In the genomic region with DNA sequence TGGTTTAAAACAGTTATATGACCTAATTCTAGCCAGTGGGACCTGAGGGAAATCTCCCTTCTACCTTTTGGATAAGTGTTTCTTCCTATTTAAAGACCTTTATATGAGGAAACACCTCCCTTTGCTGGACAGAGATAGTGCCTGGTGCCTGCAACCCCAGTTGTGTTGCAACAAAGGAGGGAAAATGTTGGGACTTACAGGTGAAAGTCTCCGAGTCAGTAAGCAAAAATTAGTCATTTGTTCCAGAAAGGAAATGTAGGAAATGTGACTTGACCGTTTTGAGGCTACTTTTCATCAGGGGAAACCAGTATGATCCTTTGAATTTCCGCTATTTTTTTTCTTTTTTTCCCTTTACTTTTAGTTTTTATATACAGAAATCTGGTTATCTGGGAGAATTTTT, we compare ENCODE assay signal across 28 cellular contexts.
A peak's percentile ranks its signal among the peaks of the same experiment; 100 is the strongest.
DNase-seq lines count a peak whose midpoint lies in the region; ATAC-seq, FAIRE-seq and TF ChIP-seq lines count a peak whose summit lies in the region.
"Had no signal": no experiment of that assay in that cellular context is flagged by ENCODE, and none has a peak within 500 bp of the region (broad histone marks: within the 10 kb centered on the region; RNA-seq: fewer than 3 reads in every experiment).

No MANE protein-coding gene starts in this region.

- no TSS peak for BruUV-seq in Panc1 (replicated peaks; lab: Mats Ljungman, UMichigan)
- BruUV-seq in endothelial cell of umbilical vein (replicated peaks; lab: Mats Ljungman, UMichigan): no TSS peak

- TF ChIP-seq CTCF in Panc1 (IDR thresholded peaks at IDR 0.05) (no peak), endothelial cell of umbilical vein (IDR thresholded peaks at IDR 0.05; ENCODE audit: extremely low read depth in 1 of 2, insufficient read depth in 1 of 2, low read depth in 1 of 2, low read length in 2 of 2) (no peak), osteoblast (IDR thresholded peaks at IDR 0.05; ENCODE audit: extremely low read depth, low read depth, low read length) (no peak), GM13977 (IDR thresholded peaks at IDR 0.05; ENCODE audit: extremely low read depth, insufficient read depth, missing control alignments) (no peak)

- CTCF ChIA-PET in Panc1 (lab: Charles Lee) (no interaction called here), endothelial cell of umbilical vein (lab: Charles Lee) (no interaction called here)

- H3K4me3 ChIP-seq in Panc1 (ENCODE audit: low read depth in 2 of 2, low read length in 2 of 2): no peak overlapping the region
- H3K4me3 ChIP-seq in endothelial cell of umbilical vein (replicated peaks in 1 of 3; ENCODE audit: insufficient read depth in 1 of 3, low read depth in 1 of 3, low read length in 3 of 3): no peak overlapping the region
- H3K4me3 ChIP-seq in osteoblast (ENCODE audit: insufficient read depth, low read length): no peak overlapping the region
- H3K4me3 ChIP-seq: BLaER1, GM23248, K562 had no signal

- H3K4me1 ChIP-seq in Panc1 (ENCODE audit: control insufficient read depth, insufficient read depth, low read length): no peaks in the 10 kb centered on the region
- H3K4me1 ChIP-seq in endothelial cell of umbilical vein (ENCODE audit: control insufficient read depth, extremely low read depth, insufficient read depth, low read length): peaks cover 14% of the 10 kb centered on the region
- H3K4me1 ChIP-seq in osteoblast (ENCODE audit: insufficient read depth, low read length): no peaks in the 10 kb centered on the region

- H3K79me2 ChIP-seq in endothelial cell of umbilical vein (ENCODE audit: control insufficient read depth, insufficient read depth, low read length) (no peaks in the 10 kb centered on the region), osteoblast (ENCODE audit: insufficient read depth, low read length) (no peaks in the 10 kb centered on the region)

- no peak overlapping the region for H2AFZ ChIP-seq in endothelial cell of umbilical vein (ENCODE audit: low read depth, low read length)
- H2AFZ ChIP-seq in osteoblast (ENCODE audit: low read length): peak overlapping the region; percentile 16
- H2AFZ ChIP-seq: GM23248 had no signal

- no peak overlapping the region for H3K9ac ChIP-seq in endothelial cell of umbilical vein (replicated peaks; ENCODE audit: extremely low read depth, insufficient read depth, low read length)
- H3K9ac ChIP-seq: BLaER1, GM23248 had no signal

- in situ Hi-C loops in Panc1 (cut with HindIII; ENCODE audit: low pct_unique_long_range_greater_than_20kb, low sequenced_read_pairs) (no loop called here), GM13977 (cut with MboI; ENCODE audit: low pct_unique_long_range_greater_than_20kb, low sequenced_read_pairs, unreplicated experiment) (no loop called here)

- no peak for ATAC-seq in Panc1
- ATAC-seq: K562 had no signal

- DNase-seq in H54 (ENCODE audit: insufficient read length, low spot score): no peak
- DNase-seq in Panc1 (ENCODE audit: low read depth, low spot score): no peak
- DNase-seq in endothelial cell of umbilical vein (ENCODE audit: low read depth, low spot score): peak; percentile 80
- no peak for DNase-seq in osteoblast (ENCODE audit: insufficient read length, low spot score, missing footprints)
- no peak for DNase-seq in GM12891 (ENCODE audit: insufficient read length, low spot score)
- DNase-seq in germinal center (ENCODE audit: low spot score): no peak
- no peak for DNase-seq in GM13977 (ENCODE audit: low spot score)
- DNase-seq: CD4-positive, CD25-positive, alpha-beta regulatory T cell; GM23248; H9; HFFc6; Kasumi-1; MV-4-11; NCI-H1105; NCI-H1436 treated with DMSO at 0.1 percent for 48 hours; NCI-H1930; NCI-H2107; NCI-H446; NCI-H526; NCI-H82; NK-92 treated with Interleukin-12 subunit alpha and Interleukin-12 subunit beta, amount 100 ng/mL, for 24 hours; SHP77 had no signal

- H3K9me3 ChIP-seq in Panc1 (ENCODE audit: control insufficient read depth, insufficient read depth, low read depth, low read length) (peaks cover 51% of the 10 kb centered on the region; the same call in 1 of the 2 replicates), endothelial cell of umbilical vein (replicated peaks; ENCODE audit: control insufficient read depth, insufficient read depth, low read length) (no peaks in the 10 kb centered on the region), osteoblast (ENCODE audit: low read depth, low read length) (no peaks in the 10 kb centered on the region)
- H3K9me3 ChIP-seq: BLaER1 had no signal

- TF ChIP-seq POLR2A in H54 (IDR thresholded peaks at IDR 0.05; ENCODE audit: low read depth, low read length): no peak
- TF ChIP-seq POLR2A in endothelial cell of umbilical vein (IDR thresholded peaks at IDR 0.05; ENCODE audit: low read depth, low read length): no peak
- TF ChIP-seq POLR2A in GM12891 (IDR thresholded peaks at IDR 0.05; ENCODE audit: low read depth, low read length): no peak

- H3K27me3 ChIP-seq in Panc1 (ENCODE audit: control insufficient read depth, insufficient read depth, low read length) (no peaks in the 10 kb centered on the region), endothelial cell of umbilical vein (ENCODE audit: control insufficient read depth in 2 of 2, insufficient read depth in 2 of 2, low read length in 2 of 2) (no peaks in the 10 kb centered on the region), osteoblast (ENCODE audit: insufficient read depth, low read length) (no peaks in the 10 kb centered on the region)
- H3K27me3 ChIP-seq: BLaER1 had no signal

- POLR2A ChIA-PET in Panc1 (lab: Charles Lee): no interaction called here
- POLR2A ChIA-PET in endothelial cell of umbilical vein (lab: Charles Lee): no interaction called here

- peak overlapping the region; percentile 30 for H3K4me2 ChIP-seq in endothelial cell of umbilical vein (ENCODE audit: insufficient read depth, low read length)
- H3K4me2 ChIP-seq in osteoblast (ENCODE audit: insufficient read depth, low read length): no peak overlapping the region
- H3K4me2 ChIP-seq: BLaER1 had no signal

- H3K36me3 ChIP-seq in Panc1 (ENCODE audit: control insufficient read depth, insufficient read depth, low read length) (no peaks in the 10 kb centered on the region), endothelial cell of umbilical vein (ENCODE audit: control insufficient read depth in 2 of 2, extremely low read depth in 1 of 2, insufficient read depth in 2 of 2, low read length in 2 of 2) (no peaks in the 10 kb centered on the region), osteoblast (ENCODE audit: insufficient read depth, low read length) (no peaks in the 10 kb centered on the region)
- H3K36me3 ChIP-seq: BLaER1 had no signal

- H3K27ac ChIP-seq in Panc1 (ENCODE audit: low read length) (peak overlapping the region; percentile 12; the same call in 1 of the 2 replicates), endothelial cell of umbilical vein (ENCODE audit: insufficient read depth, low read depth, low read length) (peak overlapping the region; percentile 5), osteoblast (ENCODE audit: low read depth, low read length) (no peak overlapping the region)
- H3K27ac ChIP-seq: BLaER1, GM23248, RWPE1 had no signal

- dilution Hi-C loops in endothelial cell of umbilical vein (cut with MboI; ENCODE audit: extremely low pct_ligation_motif_present, low sequenced_read_pairs): no loop called here

- H4K20me1 ChIP-seq in endothelial cell of umbilical vein (replicated peaks; ENCODE audit: control insufficient read depth, extremely low read depth, insufficient read depth, low read length) (no peaks in the 10 kb centered on the region), osteoblast (ENCODE audit: insufficient read depth, low read length) (no peaks in the 10 kb centered on the region)
- H4K20me1 ChIP-seq: BLaER1 had no signal

- intact Hi-C loops in Panc1 (cut with micrococcal nuclease; ENCODE audit: unreplicated experiment) (no loop called here), endothelial cell of umbilical vein (cut with micrococcal nuclease) (no loop called here)

- no peaks in the 10 kb centered on the region for H3K9me1 ChIP-seq in endothelial cell of umbilical vein (replicated peaks; ENCODE audit: control insufficient read depth, extremely low read depth, insufficient read depth, low read length)

- FAIRE-seq in H54 (lab: Jason Lieb, UNC) (peak; percentile 6), endothelial cell of umbilical vein (lab: Jason Lieb, UNC) (peak; percentile 78), GM12891 (lab: Jason Lieb, UNC) (no peak)
- FAIRE-seq: A204.1, D721Med, HTR-8/SVneo, K562 had no signal

TF ChIP-seq in endothelial cell of umbilical vein, 7 proteins besides CTCF, POLR2A, EP300 and RAD21:
- TF ChIP-seq GATA2 (IDR thresholded peaks at IDR 0.05; ENCODE audit: insufficient read depth, insufficient read length, low read depth, low read length) (no peak), JUN (IDR thresholded peaks at IDR 0.05; ENCODE audit: borderline replicate concordance, insufficient read depth, insufficient read length, low read depth) (peak; percentile 55), FOS (IDR thresholded peaks at IDR 0.05; ENCODE audit: borderline replicate concordance, insufficient read depth, low read length) (peak; percentile 78), MYC (IDR thresholded peaks at IDR 0.05; ENCODE audit: low read depth, low read length) (no peak)

TF ChIP-seq in GM12891, 5 proteins besides CTCF, POLR2A, EP300 and RAD21:
- no peak for TF ChIP-seq PAX5 (IDR thresholded peaks at IDR 0.05; ENCODE audit: insufficient read depth, low read length, severe bottlenecking)
- TF ChIP-seq POLR2AphosphoS5 (IDR thresholded peaks at IDR 0.05; ENCODE audit: low read depth, low read length): no peak
- no peak for TF ChIP-seq SPI1 (IDR thresholded peaks at IDR 0.05; ENCODE audit: low read depth, low read length)
- TF ChIP-seq TAF1 (IDR thresholded peaks at IDR 0.05; ENCODE audit: low read depth, low read length): no peak
- TF ChIP-seq POU2F2 (IDR thresholded peaks at IDR 0.05; ENCODE audit: low read depth, low read length): no peak
TF ChIP-seq in GM12891: peak in this region for 0.
